ENCODE assay signal across 16 cellular contexts in the genomic region with DNA sequence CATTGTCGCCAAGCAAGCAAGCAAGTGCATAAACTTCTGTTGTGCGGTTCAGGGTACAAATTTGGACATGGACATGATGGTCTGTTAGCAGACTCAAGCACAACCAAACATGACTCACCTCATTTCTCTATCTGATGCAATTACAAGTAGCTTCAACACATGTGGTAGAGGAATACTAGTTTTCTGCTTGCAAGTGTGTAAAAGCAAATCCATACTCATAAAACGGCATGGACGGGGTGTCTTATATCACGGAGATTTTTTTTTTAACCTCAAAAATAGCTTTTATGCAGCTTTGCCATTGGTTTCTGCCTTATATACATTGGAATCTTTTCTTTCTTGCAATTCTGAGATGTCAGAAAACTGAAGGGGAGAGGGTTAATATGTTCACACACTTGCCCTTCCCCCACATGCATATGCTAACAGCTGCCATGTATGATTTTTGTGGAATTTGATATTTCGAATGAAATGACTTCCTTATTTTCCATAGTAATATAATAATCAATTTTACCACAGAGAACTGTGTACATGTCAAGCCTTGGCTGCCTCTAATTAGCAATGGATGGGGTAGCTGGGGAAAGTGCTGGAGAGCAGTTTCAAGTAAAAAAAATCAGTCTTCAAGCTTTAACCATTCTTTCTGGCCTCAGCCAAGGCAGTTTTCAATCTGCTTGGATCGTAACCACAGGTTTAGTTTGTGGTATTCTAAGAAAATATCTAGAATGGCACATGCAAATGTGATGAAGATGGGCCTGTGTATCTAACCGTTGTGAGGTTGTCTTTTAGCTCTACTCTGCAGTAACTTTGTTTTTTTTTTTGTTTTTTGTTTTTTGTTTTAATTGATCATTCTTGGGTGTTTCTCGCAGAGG.
DNase-seq lines count a peak whose midpoint lies in the region; ATAC-seq and TF ChIP-seq lines count a peak whose summit lies in the region.
"Had no signal": no experiment of that assay in that cellular context is flagged by ENCODE, and none has a peak within 500 bp of the region (broad histone marks: within the 10 kb centered on the region; RNA-seq: fewer than 3 reads in every experiment).

No MANE protein-coding gene starts in this region.

- ATAC-seq in activated T-cell treated with anti-CD3 and anti-CD28 coated beads, Interleukin-2, amount 50 U/mL, for 72 hours (replicated peaks in 1 of 2), result peak; percentile 84
- no peak for ATAC-seq in activated T-cell treated with anti-CD3 and anti-CD28 coated beads, Interleukin-2, amount 50 U/mL, for 4 hours
- ATAC-seq in Panc1, result no peak
- ATAC-seq in stimulated activated effector memory CD8-positive, alpha-beta T cell treated with anti-CD3 and anti-CD28 coated beads, Interleukin-12 subunit alpha, Interleukin-12 subunit beta, amount 100 ng/mL, for 72 hours, result peak; percentile 84
- no peak for ATAC-seq in GM21723 (IDR thresholded peaks at IDR 0.05; ENCODE audit: unreplicated experiment)
- ATAC-seq: naive thymus-derived CD8-positive, alpha-beta T cell had no signal

- peak overlapping the region; percentile 27 to 39 for H3K4me3 Mint-ChIP-seq in activated T-cell treated with anti-CD3 and anti-CD28 coated beads, Interleukin-2, amount 50 U/mL, for 72 hours
- no peak overlapping the region for H3K4me3 Mint-ChIP-seq in activated T-cell treated with anti-CD3 and anti-CD28 coated beads, Interleukin-2, amount 50 U/mL, for 4 hours
- H3K4me3 Mint-ChIP-seq in stimulated activated effector memory CD8-positive, alpha-beta T cell treated with anti-CD3 and anti-CD28 coated beads, Interleukin-12 subunit alpha, Interleukin-12 subunit beta, amount 100 ng/mL, for 72 hours, result peak overlapping the region; percentile 4
- H3K4me3 Mint-ChIP-seq: activated B cell treated with CpG ODN at 0.5 μM for 24 hours; activated T-helper 1 cell treated with anti-CD3 and anti-CD28 coated beads, Interleukin-12 subunit alpha, Interleukin-12 subunit beta, Interleukin-2, Interleukin-4 antibody, amounts not matched to agents 30 ng/mL and 10 ng/mL and 1 ng/mL, durations not matched to agents 14 hours and 24 hours and 36 hours; naive thymus-derived CD8-positive, alpha-beta T cell had no signal

- no TSS peak for BruUV-seq in Panc1 (replicated peaks; lab: Mats Ljungman, UMichigan)

- no peaks in the 10 kb centered on the region; the same call in 1 of the 2 replicates for H3K4me1 ChIP-seq in Panc1 (ENCODE audit: control insufficient read depth, insufficient read depth, low read length)
- H3K4me1 ChIP-seq: vagina had no signal

- POLR2A ChIA-PET in Panc1 (lab: Charles Lee), result interaction anchor here (0.7 kb wide), 1 partner anchor 107 kb away, joined by 6 read pairs; no protein-coding TSS in a partner anchor

- H3K9me3 ChIP-seq in Panc1 (ENCODE audit: control insufficient read depth, insufficient read depth, low read depth, low read length), result no peaks in the 10 kb centered on the region
- H3K9me3 ChIP-seq: vagina had no signal

- no peaks in the 10 kb centered on the region for H3K9me3 Mint-ChIP-seq in activated T-cell treated with anti-CD3 and anti-CD28 coated beads, Interleukin-2, amount 50 U/mL, for 72 hours
- H3K9me3 Mint-ChIP-seq in activated T-cell treated with anti-CD3 and anti-CD28 coated beads, Interleukin-2, amount 50 U/mL, for 4 hours, result no peaks in the 10 kb centered on the region
- H3K9me3 Mint-ChIP-seq in stimulated activated effector memory CD8-positive, alpha-beta T cell treated with anti-CD3 and anti-CD28 coated beads, Interleukin-12 subunit alpha, Interleukin-12 subunit beta, amount 100 ng/mL, for 72 hours, result no peaks in the 10 kb centered on the region
- H3K9me3 Mint-ChIP-seq: activated B cell treated with CpG ODN at 0.5 μM for 24 hours; activated T-helper 1 cell treated with anti-CD3 and anti-CD28 coated beads, Interleukin-12 subunit alpha, Interleukin-12 subunit beta, Interleukin-2, Interleukin-4 antibody, amounts not matched to agents 30 ng/mL and 10 ng/mL and 1 ng/mL, durations not matched to agents 14 hours and 24 hours and 36 hours; naive thymus-derived CD8-positive, alpha-beta T cell had no signal

- CTCF ChIA-PET in Panc1 (lab: Charles Lee), result no interaction called here

- DNase-seq in activated T-cell treated with anti-CD3 and anti-CD28 coated beads, Interleukin-2, amount 50 U/mL, for 72 hours, result no peak
- DNase-seq in activated T-cell treated with anti-CD3 and anti-CD28 coated beads, Interleukin-2, amount 50 U/mL, for 4 hours, result no peak
- DNase-seq in Panc1 (ENCODE audit: low read depth, low spot score) (peak; percentile 8), fibroblast of the aortic adventitia (ENCODE audit: low read depth) (peak; percentile 9), nucleus accumbens (lab: John Stamatoyannopoulos, UW) (no peak), NCI-H1694 (lab: John Stamatoyannopoulos, UW) (no peak)
- no peak for DNase-seq in stimulated activated effector memory CD8-positive, alpha-beta T cell treated with anti-CD3 and anti-CD28 coated beads, Interleukin-12 subunit alpha, Interleukin-12 subunit beta, amount 100 ng/mL, for 72 hours (ENCODE audit: low spot score in 2 of 2)
- DNase-seq: activated B cell treated with CpG ODN at 0.5 μM for 24 hours; caudate nucleus; Kasumi-1; naive thymus-derived CD8-positive, alpha-beta T cell; NCI-H2227 treated with DMSO at 0.1 percent for 48 hours; stimulated activated CD4-positive, alpha-beta T cell treated with anti-CD3 and anti-CD28 coated beads, Interleukin-12 subunit alpha, Interleukin-12 subunit beta, amount 100 ng/mL, for 4 hours had no signal

- intact Hi-C loops in Panc1 (cut with micrococcal nuclease; ENCODE audit: unreplicated experiment), result no loop called here

- no peaks in the 10 kb centered on the region for H3K36me3 Mint-ChIP-seq in activated T-cell treated with anti-CD3 and anti-CD28 coated beads, Interleukin-2, amount 50 U/mL, for 72 hours (ENCODE audit: insufficient read depth in 2 of 2)
- no peaks in the 10 kb centered on the region for H3K36me3 Mint-ChIP-seq in activated T-cell treated with anti-CD3 and anti-CD28 coated beads, Interleukin-2, amount 50 U/mL, for 4 hours (ENCODE audit: insufficient read depth)
- no peaks in the 10 kb centered on the region for H3K36me3 Mint-ChIP-seq in stimulated activated effector memory CD8-positive, alpha-beta T cell treated with anti-CD3 and anti-CD28 coated beads, Interleukin-12 subunit alpha, Interleukin-12 subunit beta, amount 100 ng/mL, for 72 hours
- H3K36me3 Mint-ChIP-seq: naive thymus-derived CD8-positive, alpha-beta T cell had no signal

- H3K27ac Mint-ChIP-seq in activated T-cell treated with anti-CD3 and anti-CD28 coated beads, Interleukin-2, amount 50 U/mL, for 72 hours, result peak overlapping the region; percentile 57
- H3K27ac Mint-ChIP-seq in stimulated activated effector memory CD8-positive, alpha-beta T cell treated with anti-CD3 and anti-CD28 coated beads, Interleukin-12 subunit alpha, Interleukin-12 subunit beta, amount 100 ng/mL, for 72 hours, result no peak overlapping the region
- H3K27ac Mint-ChIP-seq: activated B cell treated with CpG ODN at 0.5 μM for 24 hours; activated T-helper 1 cell treated with anti-CD3 and anti-CD28 coated beads, Interleukin-12 subunit alpha, Interleukin-12 subunit beta, Interleukin-2, Interleukin-4 antibody, amounts not matched to agents 30 ng/mL and 10 ng/mL and 1 ng/mL, durations not matched to agents 14 hours and 24 hours and 36 hours; naive thymus-derived CD8-positive, alpha-beta T cell had no signal

- H3K4me3 ChIP-seq in Panc1 (ENCODE audit: low read depth in 2 of 2, low read length in 2 of 2), result no peak overlapping the region
- H3K4me3 ChIP-seq in fibroblast of the aortic adventitia (ENCODE audit: low read depth, low read length), result no peak overlapping the region
- H3K4me3 ChIP-seq: vagina had no signal

- H3K36me3 ChIP-seq in Panc1 (ENCODE audit: control insufficient read depth, insufficient read depth, low read length), result no peaks in the 10 kb centered on the region
- H3K36me3 ChIP-seq: vagina had no signal

- TF ChIP-seq CTCF in Panc1 (IDR thresholded peaks at IDR 0.05) (no peak), fibroblast of the aortic adventitia (IDR thresholded peaks at IDR 0.05; ENCODE audit: insufficient read depth, low read length) (no peak)

- peaks cover 6% of the 10 kb centered on the region for H3K27me3 Mint-ChIP-seq in activated T-cell treated with anti-CD3 and anti-CD28 coated beads, Interleukin-2, amount 50 U/mL, for 72 hours (ENCODE audit: low read depth)
- peaks cover 2% of the 10 kb centered on the region for H3K27me3 Mint-ChIP-seq in activated T-cell treated with anti-CD3 and anti-CD28 coated beads, Interleukin-2, amount 50 U/mL, for 4 hours (ENCODE audit: low read depth)

- in situ Hi-C loops in Panc1 (cut with HindIII; ENCODE audit: low pct_unique_long_range_greater_than_20kb, low sequenced_read_pairs), result no loop called here

- no peaks in the 10 kb centered on the region for H3K27me3 ChIP-seq in Panc1 (ENCODE audit: control insufficient read depth, insufficient read depth, low read length)
- H3K27me3 ChIP-seq: vagina had no signal

- peaks cover 56% of the 10 kb centered on the region for H3K4me1 Mint-ChIP-seq in activated T-cell treated with anti-CD3 and anti-CD28 coated beads, Interleukin-2, amount 50 U/mL, for 72 hours (ENCODE audit: low read depth)
- peaks cover under 1% of the 10 kb centered on the region for H3K4me1 Mint-ChIP-seq in activated T-cell treated with anti-CD3 and anti-CD28 coated beads, Interleukin-2, amount 50 U/mL, for 4 hours (ENCODE audit: low read depth)
- peaks cover 11% of the 10 kb centered on the region for H3K4me1 Mint-ChIP-seq in stimulated activated effector memory CD8-positive, alpha-beta T cell treated with anti-CD3 and anti-CD28 coated beads, Interleukin-12 subunit alpha, Interleukin-12 subunit beta, amount 100 ng/mL, for 72 hours
- H3K4me1 Mint-ChIP-seq: activated B cell treated with CpG ODN at 0.5 μM for 24 hours; naive thymus-derived CD8-positive, alpha-beta T cell had no signal

- H3K27ac ChIP-seq in Panc1 (ENCODE audit: low read length), result no peak overlapping the region
- H3K27ac ChIP-seq: vagina had no signal

Comparison
In these comparisons a context has a peak if more than half of its experiments do, and no peak if none do; other contexts are left out.
1. ATAC-seq: peak in activated T-cell treated with anti-CD3 and anti-CD28 coated beads, Interleukin-2, amount 50 U/mL, for 72 hours (2 of 2) and stimulated activated effector memory CD8-positive, alpha-beta T cell treated with anti-CD3 and anti-CD28 coated beads, Interleukin-12 subunit alpha, Interleukin-12 subunit beta, amount 100 ng/mL, for 72 hours (single experiment); none in activated T-cell treated with anti-CD3 and anti-CD28 coated beads, Interleukin-2, amount 50 U/mL, for 4 hours (0 of 2), Panc1 (single experiment) and GM21723 (single experiment).
2. DNase-seq: peak in Panc1 (single experiment) and fibroblast of the aortic adventitia (single experiment); none in activated T-cell treated with anti-CD3 and anti-CD28 coated beads, Interleukin-2, amount 50 U/mL, for 72 hours (0 of 2), activated T-cell treated with anti-CD3 and anti-CD28 coated beads, Interleukin-2, amount 50 U/mL, for 4 hours (single experiment), stimulated activated effector memory CD8-positive, alpha-beta T cell treated with anti-CD3 and anti-CD28 coated beads, Interleukin-12 subunit alpha, Interleukin-12 subunit beta, amount 100 ng/mL, for 72 hours (0 of 2), nucleus accumbens (0 of 56) and NCI-H1694 (single experiment).